ENCODE assay signal across 10 cellular contexts in genomic region chr13:80133631-80134083, GRCh38.
DNase-seq lines count a peak whose midpoint lies in the region; TF ChIP-seq lines count a peak whose summit lies in the region.
"Had no signal": no experiment of that assay in that cellular context is flagged by ENCODE, and none has a peak within 500 bp of the region (broad histone marks: within the 10 kb centered on the region; RNA-seq: fewer than 3 reads in every experiment).

No MANE protein-coding gene starts in this region.

- no peaks in the 10 kb centered on the region for H3K27me3 ChIP-seq in HUES64 (ENCODE audit: insufficient read depth, low read length)
- no peaks in the 10 kb centered on the region for H3K27me3 ChIP-seq in duodenal mucosa (ENCODE audit: control insufficient read depth in 1 of 2, insufficient read depth in 2 of 2, low read length in 2 of 2)
- no peaks in the 10 kb centered on the region for H3K27me3 ChIP-seq in tibial artery

- CTCF ChIA-PET in activated naive CD4-positive, alpha-beta T cell treated with anti-CD3 and anti-CD28 coated beads for 36 hours (lab: Charles Lee) = no interaction called here

- H3K36me3 ChIP-seq in HUES64 (ENCODE audit: insufficient read depth, low read length) (no peaks in the 10 kb centered on the region), duodenal mucosa (ENCODE audit: control insufficient read depth in 1 of 2, insufficient read depth in 2 of 2, low read length in 2 of 2) (no peaks in the 10 kb centered on the region), tibial artery (no peaks in the 10 kb centered on the region)

- no peak overlapping the region for H3K27ac Mint-ChIP-seq in activated naive CD4-positive, alpha-beta T cell treated with anti-CD3 and anti-CD28 coated beads for 36 hours
- H3K27ac Mint-ChIP-seq: activated CD4-positive, alpha-beta T cell treated with anti-CD3 and anti-CD28 coated beads, Interleukin-2, amount 10 ng/mL, durations not matched to agents 7 days and 5 days had no signal

- peaks cover 3% of the 10 kb centered on the region for H3K27me3 Mint-ChIP-seq in activated naive CD4-positive, alpha-beta T cell treated with anti-CD3 and anti-CD28 coated beads for 36 hours (ENCODE audit: low read depth)

- no peak for TF ChIP-seq CTCF in tibial artery (IDR thresholded peaks at IDR 0.05)

- DNase-seq in mucosa of gallbladder (ENCODE audit: low spot score) (peak; percentile 12), tibial artery (no peak), NOMO-1 treated with dmso at 0.1 percent for 144 hours (lab: John Stamatoyannopoulos, UW; ENCODE audit: unreplicated experiment) (no peak), NCI-H748 (lab: John Stamatoyannopoulos, UW; ENCODE audit: unreplicated experiment) (no peak)
- no peak for DNase-seq in activated naive CD4-positive, alpha-beta T cell treated with anti-CD3 and anti-CD28 coated beads for 36 hours
- no peak for DNase-seq in activated effector memory CD4-positive, alpha-beta T cell treated with anti-CD3 and anti-CD28 coated beads, Interleukin-2, amount 50 U/mL, for 16 hours
- DNase-seq: activated CD4-positive, alpha-beta T cell treated with anti-CD3 and anti-CD28 coated beads, Interleukin-2, amount 10 ng/mL, durations not matched to agents 7 days and 5 days had no signal

- no peaks in the 10 kb centered on the region for H3K9me3 Mint-ChIP-seq in activated naive CD4-positive, alpha-beta T cell treated with anti-CD3 and anti-CD28 coated beads for 36 hours
- H3K9me3 Mint-ChIP-seq: activated CD4-positive, alpha-beta T cell treated with anti-CD3 and anti-CD28 coated beads, Interleukin-2, amount 10 ng/mL, durations not matched to agents 7 days and 5 days had no signal

- no peaks in the 10 kb centered on the region for H3K4me1 Mint-ChIP-seq in activated naive CD4-positive, alpha-beta T cell treated with anti-CD3 and anti-CD28 coated beads for 36 hours (ENCODE audit: low read depth)
- H3K4me1 Mint-ChIP-seq: activated CD4-positive, alpha-beta T cell treated with anti-CD3 and anti-CD28 coated beads, Interleukin-2, amount 10 ng/mL, durations not matched to agents 7 days and 5 days had no signal

- H3K4me3 ChIP-seq in HUES64 (ENCODE audit: low read length) (no peak overlapping the region; the same call in 1 of the 2 replicates), duodenal mucosa (ENCODE audit: low read depth in 1 of 2, low read length in 2 of 2) (peak overlapping the region; percentile 13 to 50), tibial artery (peak overlapping the region; percentile 29 to 34)

- no peaks in the 10 kb centered on the region for H3K36me3 Mint-ChIP-seq in activated naive CD4-positive, alpha-beta T cell treated with anti-CD3 and anti-CD28 coated beads for 36 hours (ENCODE audit: low read depth)

- H3K9me3 ChIP-seq in HUES64 (ENCODE audit: insufficient read depth, low read depth, low read length) (no peaks in the 10 kb centered on the region), duodenal mucosa (ENCODE audit: control insufficient read depth in 1 of 2, low read length in 2 of 2) (no peaks in the 10 kb centered on the region), tibial artery (no peaks in the 10 kb centered on the region)

- H3K4me1 ChIP-seq in HUES64 (ENCODE audit: insufficient read depth, low read length) = peaks cover 44% of the 10 kb centered on the region
- peaks cover 21 to 25% of the 10 kb centered on the region in 2 donors for H3K4me1 ChIP-seq in duodenal mucosa (ENCODE audit: control insufficient read depth in 1 of 2, insufficient read depth in 2 of 2, low read length in 2 of 2)
- peaks cover 0 to 45% (median 29%) of the 10 kb centered on the region in 4 donors for H3K4me1 ChIP-seq in tibial artery

- H3K4me3 Mint-ChIP-seq in activated naive CD4-positive, alpha-beta T cell treated with anti-CD3 and anti-CD28 coated beads for 36 hours = no peak overlapping the region
- H3K4me3 Mint-ChIP-seq: activated CD4-positive, alpha-beta T cell treated with anti-CD3 and anti-CD28 coated beads, Interleukin-2, amount 10 ng/mL, durations not matched to agents 7 days and 5 days had no signal

- no peak overlapping the region for H3K9ac ChIP-seq in HUES64 (ENCODE audit: low read depth, low read length)
- no peak overlapping the region for H3K9ac ChIP-seq in duodenal mucosa (ENCODE audit: low read depth in 1 of 2, low read length in 2 of 2)

- WGBS in HUES64 = 36% methylated on average over 4 of the region's 4 CpGs

- intact Hi-C loops in tibial artery (cut with DNase I; ENCODE audit: low total_unique reads) = no loop called here
- intact Hi-C loops in activated naive CD4-positive, alpha-beta T cell treated with anti-CD3 and anti-CD28 coated beads for 36 hours (cut with micrococcal nuclease) = no loop called here

- peak overlapping the region; percentile 52 for H3K27ac ChIP-seq in HUES64 (ENCODE audit: low read depth, low read length)
- no peak overlapping the region for H3K27ac ChIP-seq in duodenal mucosa (ENCODE audit: low read depth, low read length)
- peak overlapping the region; percentile 66 to 78 for H3K27ac ChIP-seq in tibial artery
- H3K27ac ChIP-seq: RWPE1 had no signal
